15 cellular contexts compared by ENCODE assay signal in the genomic region with DNA sequence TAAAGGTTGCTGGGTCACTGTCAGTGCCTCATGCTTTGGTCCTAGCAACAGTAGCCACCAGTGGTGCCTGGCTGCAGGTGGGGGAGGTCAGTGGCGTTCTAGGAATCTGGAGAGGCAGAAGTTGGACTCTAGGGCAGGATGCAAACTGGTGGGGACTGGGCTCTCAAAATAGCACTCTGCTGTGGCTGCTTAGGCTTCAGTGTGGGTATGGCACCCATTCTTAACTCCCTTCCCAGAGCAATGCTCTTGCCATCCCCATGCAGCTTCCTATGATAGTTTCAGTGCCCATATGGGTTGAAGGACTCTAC.
DNase-seq lines count a peak whose midpoint lies in the region; ATAC-seq and TF ChIP-seq lines count a peak whose summit lies in the region.
"Had no signal": no experiment of that assay in that cellular context is flagged by ENCODE, and none has a peak within 500 bp of the region (broad histone marks: within the 10 kb centered on the region; RNA-seq: fewer than 3 reads in every experiment).

No MANE protein-coding gene starts in this region.

- no peaks in the 10 kb centered on the region for H3K9me3 ChIP-seq in right atrium auricular region
- H3K9me3 ChIP-seq in OCI-LY3 (ENCODE audit: insufficient read depth, low read length), result no peaks in the 10 kb centered on the region
- no peaks in the 10 kb centered on the region for H3K9me3 ChIP-seq in mesenchymal stem cell (ENCODE audit: control insufficient read depth, low read length)
- H3K9me3 ChIP-seq: BLaER1 had no signal

- no peak overlapping the region for H3K23ac ChIP-seq in mesenchymal stem cell (ENCODE audit: low read length in 2 of 2)

- H4K20me1 ChIP-seq in OCI-LY3 (ENCODE audit: insufficient read depth, low read length), result no peaks in the 10 kb centered on the region
- H4K20me1 ChIP-seq: BLaER1 had no signal

- no peak overlapping the region for H2AK5ac ChIP-seq in mesenchymal stem cell (ENCODE audit: low read length, severe bottlenecking)

- H3K4me2 ChIP-seq in OCI-LY3 (ENCODE audit: low read length) (peak overlapping the region; percentile 94), mesenchymal stem cell (ENCODE audit: low read length, poor library complexity, severe bottlenecking) (peak overlapping the region; percentile 12)
- H3K4me2 ChIP-seq: BLaER1 had no signal

- no peak overlapping the region for H4K8ac ChIP-seq in mesenchymal stem cell (ENCODE audit: low read length)

- H3K4ac ChIP-seq in mesenchymal stem cell (ENCODE audit: low read depth in 1 of 2, low read length in 2 of 2), result no peak overlapping the region

- intact Hi-C loops in Right ventricle myocardium superior (cut with DNase I), result no loop called here

- TF ChIP-seq CTCF in right atrium auricular region (IDR thresholded peaks at IDR 0.05) (no peak), OCI-LY3 (IDR thresholded peaks at IDR 0.05; ENCODE audit: low read depth, low read length) (no peak)

- H2BK5ac ChIP-seq in mesenchymal stem cell (ENCODE audit: low read depth, low read length, poor library complexity, severe bottlenecking), result no peak overlapping the region

- DNase-seq in Right ventricle myocardium superior (peak; percentile 32), right atrium auricular region (ENCODE audit: low spot score) (no peak), mesenchymal stem cell (no peak), NCI-H524 (lab: John Stamatoyannopoulos, UW) (no peak), NCI-H2171 treated with DMSO at 0.1 percent for 48 hours (lab: John Stamatoyannopoulos, UW) (no peak), HCEC 1CT (no peak)
- DNase-seq in activated CD4-positive, alpha-beta T cell treated with anti-CD3 and anti-CD28 coated beads, Interleukin-2, amount 50 U/mL, for 1 hour, result no peak
- DNase-seq: CD8-positive, alpha-beta T cell; DMS79; HFFc6; NCI-H1436; NCI-H2029 treated with DMSO at 0.1 percent for 48 hours; SIG-M5 had no signal

- no peak overlapping the region for H2BK12ac ChIP-seq in mesenchymal stem cell (ENCODE audit: low read length in 2 of 2)

- H3K4me1 ChIP-seq in right atrium auricular region, result no peaks in the 10 kb centered on the region
- H3K4me1 ChIP-seq in OCI-LY3 (ENCODE audit: low read length), result peaks cover 10% of the 10 kb centered on the region
- peaks cover 6% of the 10 kb centered on the region for H3K4me1 ChIP-seq in mesenchymal stem cell (ENCODE audit: control insufficient read depth, insufficient read depth, low read depth, low read length)
- H3K4me1 ChIP-seq: BLaER1 had no signal

- H3K18ac ChIP-seq in mesenchymal stem cell (ENCODE audit: low read depth in 1 of 2, low read length in 2 of 2), result no peak overlapping the region

- H3K9ac ChIP-seq in OCI-LY3 (ENCODE audit: low read length), result peak overlapping the region; percentile 37; the same call in 1 of the 2 replicates
- H3K9ac ChIP-seq in mesenchymal stem cell (ENCODE audit: low read length), result no peak overlapping the region
- H3K9ac ChIP-seq: BLaER1 had no signal

- H3K79me2 ChIP-seq in OCI-LY3 (ENCODE audit: low read length), result no peaks in the 10 kb centered on the region

- no peak overlapping the region for H4K91ac ChIP-seq in mesenchymal stem cell (ENCODE audit: low read length)

- no peaks in the 10 kb centered on the region for H3K79me1 ChIP-seq in mesenchymal stem cell (replicated peaks; ENCODE audit: low read length, poor library complexity, severe bottlenecking)

- WGBS in mesenchymal stem cell, result 92% methylated on average over 1 of the region's 1 CpG

- H3K36me3 ChIP-seq in right atrium auricular region, result no peaks in the 10 kb centered on the region
- H3K36me3 ChIP-seq in OCI-LY3 (replicated peaks; ENCODE audit: low read depth, low read length), result no peaks in the 10 kb centered on the region
- no peaks in the 10 kb centered on the region for H3K36me3 ChIP-seq in mesenchymal stem cell (ENCODE audit: control insufficient read depth in 1 of 2, insufficient read depth in 2 of 2, low read depth in 1 of 2, low read length in 2 of 2)
- H3K36me3 ChIP-seq: BLaER1 had no signal

- H3K27me3 ChIP-seq in right atrium auricular region (no peaks in the 10 kb centered on the region), OCI-LY3 (ENCODE audit: low read depth, low read length) (no peaks in the 10 kb centered on the region), mesenchymal stem cell (ENCODE audit: control insufficient read depth in 1 of 2, insufficient read depth in 1 of 2, low read length in 2 of 2) (no peaks in the 10 kb centered on the region)
- H3K27me3 ChIP-seq: BLaER1 had no signal

- peak overlapping the region; percentile 82 for H2AFZ ChIP-seq in OCI-LY3 (ENCODE audit: low read depth, low read length)
- no peak overlapping the region for H2AFZ ChIP-seq in mesenchymal stem cell (ENCODE audit: low read depth, low read length)

- ATAC-seq in Right ventricle myocardium superior (ENCODE audit: poor library complexity), result no peak
- ATAC-seq: CD8-positive, alpha-beta T cell had no signal

- no peak overlapping the region for H2BK120ac ChIP-seq in mesenchymal stem cell (ENCODE audit: low read depth, low read length)

- H2BK15ac ChIP-seq in mesenchymal stem cell (ENCODE audit: low read depth, poor library complexity, severe bottlenecking), result no peak overlapping the region

- no peak overlapping the region for H3K4me3 ChIP-seq in right atrium auricular region
- peak overlapping the region; percentile 74 for H3K4me3 ChIP-seq in OCI-LY3 (ENCODE audit: low read length)
- H3K4me3 ChIP-seq in mesenchymal stem cell (ENCODE audit: insufficient read depth in 1 of 2, low read depth in 1 of 2, low read length in 2 of 2), result no peak overlapping the region
- H3K4me3 ChIP-seq: BLaER1 had no signal

- H3K14ac ChIP-seq in mesenchymal stem cell (ENCODE audit: low read length in 2 of 2), result no peak overlapping the region

- H3K27ac ChIP-seq in right atrium auricular region (no peak overlapping the region), OCI-LY3 (ENCODE audit: low read length) (no peak overlapping the region), mesenchymal stem cell (ENCODE audit: low read length, poor library complexity, severe bottlenecking) (no peak overlapping the region)
- H3K27ac ChIP-seq: BLaER1 had no signal
